Comparison of ENCODE assay signal across 8 cellular contexts in the genomic region with DNA sequence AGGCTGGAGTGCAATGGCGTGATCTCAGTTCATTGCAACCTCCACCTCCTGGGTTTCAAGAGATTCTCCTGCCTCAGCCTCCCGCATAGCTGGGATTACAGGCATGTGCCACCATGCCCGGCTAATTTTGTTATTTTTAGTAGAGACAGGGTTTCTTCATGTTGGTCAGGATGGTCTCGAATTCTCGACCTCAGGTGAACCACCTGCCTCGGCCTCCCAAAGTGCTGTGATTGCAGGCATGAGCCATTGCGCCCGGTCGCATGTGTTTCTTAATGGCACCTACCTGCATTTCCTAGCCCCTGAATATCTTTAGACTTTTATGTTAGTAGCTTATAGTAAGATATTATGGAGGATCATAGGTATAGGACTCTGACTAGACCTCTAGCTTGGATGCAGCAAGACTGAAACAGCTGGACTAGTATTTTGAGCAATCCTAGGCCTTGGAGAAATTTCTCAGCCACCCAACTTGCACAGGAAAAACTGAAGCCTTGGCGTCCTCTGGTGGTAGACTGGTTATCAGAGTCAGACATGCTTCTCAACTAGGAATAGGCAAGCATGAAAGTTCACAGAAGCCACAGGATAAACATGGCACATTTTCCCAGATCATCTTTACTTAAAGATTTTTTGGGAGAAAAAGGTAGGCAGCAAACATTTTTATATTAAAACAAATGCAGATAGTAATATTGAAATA. TPM values are rescaled to one million over a fixed set of nuclear protein-coding genes. Genes with fewer than 3 reads are reported as not detected.
DNase-seq lines count a peak whose midpoint lies in the region; ATAC-seq and TF ChIP-seq lines count a peak whose summit lies in the region.

No MANE protein-coding gene starts in this region.

- BruUV-seq in mammary epithelial cell (replicated peaks; lab: Mats Ljungman, UMichigan) = no TSS peak

- DNase-seq in AG09319 (ENCODE audit: extremely low read depth, low read depth) (peak; percentile 71), GM12864 (ENCODE audit: low read depth) (no peak), NCI-H446 treated with DMSO at 0.1 percent for 48 hours (lab: John Stamatoyannopoulos, UW) (peak; percentile 16), mammary epithelial cell (peak; percentile 28), kidney glomerular epithelial cell (lab: John Stamatoyannopoulos, UW) (peak; percentile 32), upper lobe of right lung (no peak)
- DNase-seq in effector CD4-positive, alpha-beta T cell = no peak

- CTCF ChIA-PET in mammary epithelial cell (lab: Charles Lee; ENCODE audit: low non-redundant PET) = interaction anchor here (0.7 kb wide), 1 partner anchor 162 kb away, joined by 8 read pairs; no protein-coding TSS in a partner anchor

- no peaks in the 10 kb centered on the region for H3K79me2 ChIP-seq in mammary epithelial cell (ENCODE audit: insufficient read depth, low read length)

- intact Hi-C loops in mammary epithelial cell (cut with micrococcal nuclease) = loop anchor here (1.0 to 10.0 kb wide), 2 partner anchors 132 to 243 kb away; no protein-coding TSS in a partner anchor
- intact Hi-C loops in upper lobe of right lung (cut with DNase I) = no loop called here

- H3K27me3 ChIP-seq in mammary epithelial cell (ENCODE audit: insufficient read depth, low read length) = no peaks in the 10 kb centered on the region
- no peaks in the 10 kb centered on the region for H3K27me3 ChIP-seq in upper lobe of right lung

- no peak overlapping the region for H3K9ac ChIP-seq in mammary epithelial cell (ENCODE audit: insufficient read depth, low read length)

- H3K9me3 ChIP-seq in mammary epithelial cell (replicated peaks; ENCODE audit: insufficient read depth, low read length) = no peaks in the 10 kb centered on the region
- no peaks in the 10 kb centered on the region for H3K9me3 ChIP-seq in upper lobe of right lung

- H3K27ac ChIP-seq in mammary epithelial cell (ENCODE audit: insufficient read depth, low read depth, low read length) (no peak overlapping the region), upper lobe of right lung (no peak overlapping the region)

- dilution Hi-C loops in mammary epithelial cell (cut with HindIII; ENCODE audit: low sequenced_read_pairs) = no loop called here

- in situ Hi-C loops in mammary epithelial cell (cut with MboI; ENCODE audit: low sequenced_read_pairs in 2 of 2) = no loop called here

- H2AFZ ChIP-seq in mammary epithelial cell (ENCODE audit: low read depth, low read length) = no peak overlapping the region

- 87% methylated on average over 10 of the region's 10 CpGs for WGBS in mammary epithelial cell (ENCODE audit: low coverage, missing lambda C conversion rate)

- no peak; the same call in none of the 2 replicates for TF ChIP-seq CTCF in AG09319 (IDR thresholded peaks at IDR 0.05; ENCODE audit: low read depth, low read length)
- peak; percentile 71 for TF ChIP-seq CTCF in GM12864 (IDR thresholded peaks at IDR 0.05; ENCODE audit: low read depth, low read length, missing control alignments)
- peak; percentile 43 to 74 for TF ChIP-seq CTCF in mammary epithelial cell (conservative IDR thresholded peaks at IDR 0.05 in 1 of 2, IDR thresholded peaks at IDR 0.05 in 1 of 2; ENCODE audit: extremely low read depth in 1 of 2, insufficient read depth in 1 of 2, low read depth in 1 of 2, low read length in 2 of 2)
- TF ChIP-seq CTCF in upper lobe of right lung (IDR thresholded peaks at IDR 0.05) = peak; percentile 55

- H3K36me3 ChIP-seq in mammary epithelial cell (ENCODE audit: insufficient read depth, low read length) (peaks cover 13% of the 10 kb centered on the region), upper lobe of right lung (peaks cover 41% of the 10 kb centered on the region)

- ATAC-seq in upper lobe of right lung = peak; percentile 72
- no peak for ATAC-seq in GM18517 (IDR thresholded peaks at IDR 0.05; ENCODE audit: unreplicated experiment)

- no peaks in the 10 kb centered on the region for H3K4me1 ChIP-seq in mammary epithelial cell (ENCODE audit: insufficient read depth, low read length)
- H3K4me1 ChIP-seq in upper lobe of right lung = peaks cover 5% of the 10 kb centered on the region

- H4K20me1 ChIP-seq in mammary epithelial cell (ENCODE audit: insufficient read depth, low read length) = no peaks in the 10 kb centered on the region

- H3K4me3 ChIP-seq in GM12864 (ENCODE audit: low read depth, low read length) (no peak overlapping the region), mammary epithelial cell (replicated peaks in 1 of 3; ENCODE audit: insufficient read depth in 1 of 3, low read depth in 2 of 3, low read length in 3 of 3) (no peak overlapping the region), upper lobe of right lung (no peak overlapping the region)

- H3K4me2 ChIP-seq in mammary epithelial cell (ENCODE audit: insufficient read depth, low read depth, low read length) = no peak overlapping the region

RNA-seq across cellular contexts. Expression of a gene that starts 22.7 kb away (rescaled TPM):
- total RNA-seq in mammary epithelial cell = under 1 TPM in 1 of 2 donors, not detected in 1; 0.17 TPM
- not detected for polyA plus RNA-seq in mammary epithelial cell
- not detected for polyA minus RNA-seq in mammary epithelial cell
- 0.55 TPM for total RNA-seq in upper lobe of right lung

RNA-seq across cellular contexts. Expression of a gene that starts 25.5 kb away (rescaled TPM):
- total RNA-seq in mammary epithelial cell (100 to 1,000 TPM in 1 of 2 donors, 10 to 100 TPM in 1; 69.3 to 123 TPM), upper lobe of right lung (56.1 TPM)
- 150 TPM for polyA plus RNA-seq in mammary epithelial cell
- 84.4 TPM for polyA minus RNA-seq in mammary epithelial cell

RNA-seq across cellular contexts. Expression of a gene that starts 30.4 kb away (rescaled TPM):
- total RNA-seq in mammary epithelial cell (not detected), upper lobe of right lung (not detected)
- not detected for polyA plus RNA-seq in mammary epithelial cell
- not detected for polyA minus RNA-seq in mammary epithelial cell

RNA-seq across cellular contexts. Expression of a gene that starts 38.0 kb away (rescaled TPM):
- total RNA-seq in mammary epithelial cell (10 to 100 TPM; 30.5 to 87.0 TPM), upper lobe of right lung (76.2 TPM)
- 256 TPM for polyA plus RNA-seq in mammary epithelial cell
- 57.8 TPM for polyA minus RNA-seq in mammary epithelial cell

RNA-seq across cellular contexts. Expression of a gene that starts 38.1 kb away (rescaled TPM):
- total RNA-seq in mammary epithelial cell = 10 to 100 TPM; 12.2 to 17.8 TPM
- polyA plus RNA-seq in mammary epithelial cell = 19.4 TPM
- 16.9 TPM for polyA minus RNA-seq in mammary epithelial cell
- 16.6 TPM for total RNA-seq in upper lobe of right lung

Comparison
In these comparisons a context has a peak if more than half of its experiments do, and no peak if none do; other contexts are left out.
1. DNase-seq: peak in AG09319 (single experiment), NCI-H446 treated with DMSO at 0.1 percent for 48 hours (single experiment), mammary epithelial cell (single experiment) and kidney glomerular epithelial cell (single experiment); none in GM12864 (single experiment), upper lobe of right lung (single experiment) and effector CD4-positive, alpha-beta T cell (single experiment).